In genomic region chr3:154025007-154025406, GRCh38 we compare ENCODE assay signal across 26 cellular contexts.
"Had no signal": no experiment of that assay in that cellular context is flagged by ENCODE, and none has a peak within 500 bp of the region (broad histone marks: within the 10 kb centered on the region; RNA-seq: fewer than 3 reads in every experiment).

No MANE protein-coding gene starts in this region.

- H3K4me3 ChIP-seq: adrenal gland, body of pancreas, coronary artery, dorsolateral prefrontal cortex had no signal

- H3K36me3 ChIP-seq: adrenal gland had no signal

- H3K27ac ChIP-seq: adrenal gland, body of pancreas, coronary artery, dorsolateral prefrontal cortex had no signal

- H3K9me3 ChIP-seq: adrenal gland, body of pancreas had no signal

- DNase-seq: activated CD4-positive, alpha-beta memory T cell treated with anti-CD3 and anti-CD28 coated beads, Interleukin-2, amount 10 ng/mL, durations not matched to agents 7 days and 5 days; activated CD4-positive, alpha-beta T cell treated with anti-CD3 and anti-CD28 coated beads for 4 hours; activated CD4-positive, alpha-beta T cell treated with anti-CD3 and anti-CD28 coated beads, Interleukin-2, amount 10 ng/mL, durations not matched to agents 7 days and 5 days; activated CD4-positive, alpha-beta T cell treated with anti-CD3 and anti-CD28 coated beads, Interleukin-2, amount 50 U/mL, for 4 hours; activated CD4-positive, CD25-positive, alpha-beta regulatory T cell; activated CD4-positive, CD25-positive, alpha-beta regulatory T cell treated with anti-CD3 and anti-CD28 coated beads, Interleukin-2, amount 50 U/mL, for 72 hours; activated CD8-positive, alpha-beta memory T cell treated with anti-CD3 and anti-CD28 coated beads, Interleukin-2, amount 50 U/mL, for 48 hours; activated gamma-delta T cell; activated naive CD4-positive, alpha-beta T cell treated with Interleukin-2 at 50 U/mL for 16 hours; activated naive CD8-positive, alpha-beta T cell treated with anti-CD3 and anti-CD28 coated beads for 36 hours; activated naive CD8-positive, alpha-beta T cell treated with anti-CD3 and anti-CD28 coated beads, Interleukin-2, amount 50 U/mL, for 24 hours; activated T-cell treated with anti-CD3 and anti-CD28 coated beads for 4 hours; activated T-cell treated with anti-CD3 and anti-CD28 coated beads, Interleukin-2, amount 50 U/mL, for 24 hours; activated T-cell treated with anti-CD3 and anti-CD28 coated beads, Interleukin-2, amount 50 U/mL, for 72 hours; adrenal gland; amygdala; aorta; body of pancreas; dorsolateral prefrontal cortex; effector memory CD4-positive, alpha-beta T cell; endodermal cell; foreskin fibroblast; head of caudate nucleus; T-helper 2 cell had no signal

- H3K27me3 ChIP-seq: adrenal gland, body of pancreas had no signal

- ATAC-seq: activated naive CD8-positive, alpha-beta T cell treated with anti-CD3 and anti-CD28 coated beads, Interleukin-2, amount 50 U/mL, for 24 hours; activated T-cell treated with anti-CD3 and anti-CD28 coated beads, Interleukin-2, amount 50 U/mL, for 72 hours; body of pancreas; esophagus mucosa had no signal
